ENCODE assay signal across 10 cellular contexts in the genomic region with DNA sequence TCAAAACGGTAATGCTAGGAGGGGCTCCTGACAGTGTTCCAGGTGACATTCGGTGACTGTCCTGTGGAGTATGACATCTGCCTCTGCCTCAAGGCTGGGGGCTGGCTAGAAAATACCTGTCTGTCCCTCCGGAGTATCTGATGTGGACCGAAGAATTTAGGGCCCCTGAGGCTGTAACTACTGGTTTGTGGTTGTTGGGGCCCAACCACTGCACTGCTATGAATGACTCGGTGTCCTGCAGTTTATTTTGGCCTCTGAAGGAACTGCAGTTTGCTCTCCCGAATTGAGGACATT.
DNase-seq lines count a peak whose midpoint lies in the region; ATAC-seq and TF ChIP-seq lines count a peak whose summit lies in the region.
"Had no signal": no experiment of that assay in that cellular context is flagged by ENCODE, and none has a peak within 500 bp of the region (broad histone marks: within the 10 kb centered on the region; RNA-seq: fewer than 3 reads in every experiment).

No MANE protein-coding gene starts in this region.

- H2AFZ ChIP-seq in PC-9 (peak overlapping the region; percentile 77), neural cell (ENCODE audit: low read depth, low read length) (peak overlapping the region; percentile 77)

- peaks cover 22% of the 10 kb centered on the region for H3K4me1 Mint-ChIP-seq in chondrocyte (ENCODE audit: low read depth)

- 0 out of 2 replicates have a peak, but pooled peaks cover 5% of the 10 kb centered on the region for H3F3A ChIP-seq in PC-9 (ENCODE audit: insufficient read depth, low read depth)
- H3F3A ChIP-seq in neural cell (ENCODE audit: insufficient read depth, low read length, poor library complexity, severe bottlenecking): no peaks in the 10 kb centered on the region

- CTCF ChIA-PET in PC-9 (lab: Charles Lee): no interaction called here

- H4K20me1 ChIP-seq in PC-9 (ENCODE audit: insufficient read depth) (no peaks in the 10 kb centered on the region), neural cell (ENCODE audit: insufficient read depth) (no peaks in the 10 kb centered on the region)

- H3K4me1 ChIP-seq in PC-9 (replicated peaks; ENCODE audit: insufficient read depth): peaks cover 27% of the 10 kb centered on the region

- DNase-seq in Daoy (ENCODE audit: low read depth) (peak; percentile 15), PC-9 (peak; percentile 11 to 48), chondrocyte (ENCODE audit: low spot score) (no peak), NCI-H446 (lab: John Stamatoyannopoulos, UW) (no peak), NCI-H524 treated with DMSO at 0.1 percent for 48 hours (lab: John Stamatoyannopoulos, UW) (no peak), foreskin melanocyte (no peak)
- DNase-seq: NCI-H510A had no signal

- H3K9ac ChIP-seq in neural cell (ENCODE audit: low read length): peak overlapping the region; percentile 78

- H3K4me2 ChIP-seq in PC-9 (peak overlapping the region; percentile 91), neural cell (ENCODE audit: low read length) (peak overlapping the region; percentile 23)

- H3K27me3 Mint-ChIP-seq in chondrocyte (ENCODE audit: low read depth): peaks cover 4% of the 10 kb centered on the region

- no peaks in the 10 kb centered on the region for H3K27me3 ChIP-seq in PC-9 (ENCODE audit: insufficient read depth, low read depth)
- no peaks in the 10 kb centered on the region for H3K27me3 ChIP-seq in neural cell (ENCODE audit: insufficient read depth, low read depth, low read length)

- H3K36me3 ChIP-seq in PC-9 (ENCODE audit: low read depth): no peaks in the 10 kb centered on the region
- H3K36me3 ChIP-seq in neural cell (ENCODE audit: insufficient read depth, low read length): no peaks in the 10 kb centered on the region

- intact Hi-C loops in PC-9 (cut with micrococcal nuclease; ENCODE audit: unreplicated experiment): no loop called here

- no peak overlapping the region for H3K27ac ChIP-seq in PC-9
- peak overlapping the region; percentile 60 for H3K27ac ChIP-seq in neural cell (ENCODE audit: low read length)

- H3K27ac Mint-ChIP-seq in chondrocyte (ENCODE audit: unreplicated experiment): no peak overlapping the region

- TSS peak; percentile 87 for BruUV-seq in PC-9 (replicated peaks; lab: Mats Ljungman, UMichigan)

- no peaks in the 10 kb centered on the region for H3K36me3 Mint-ChIP-seq in chondrocyte (ENCODE audit: low read depth)

- H3K9me2 ChIP-seq in PC-9 (ENCODE audit: insufficient read depth) (no peaks in the 10 kb centered on the region), neural cell (ENCODE audit: insufficient read depth, low read length) (no peaks in the 10 kb centered on the region)

- POLR2A ChIA-PET in PC-9 (lab: Charles Lee; ENCODE audit: unreplicated experiment): interaction anchor here (0.6 kb wide), 1 partner anchor 109 kb away, joined by 6 read pairs; no protein-coding TSS in a partner anchor

- H3K4me3 Mint-ChIP-seq in chondrocyte (ENCODE audit: unreplicated experiment): peak overlapping the region; percentile 78

- H3K4me3 ChIP-seq in PC-9 (peak overlapping the region; percentile 76; the same call in 1 of the 2 replicates), neural cell (ENCODE audit: low read length) (peak overlapping the region; percentile 79)
- H3K4me3 ChIP-seq: K562 had no signal

- TF ChIP-seq EP300 in neural cell (conservative IDR thresholded peaks at IDR 0.05; ENCODE audit: poor library complexity, severe bottlenecking): no peak

- TF ChIP-seq CTCF in PC-9 (conservative IDR thresholded peaks at IDR 0.05): no peak
- no peak for TF ChIP-seq CTCF in chondrocyte (IDR thresholded peaks at IDR 0.05)
- TF ChIP-seq CTCF in neural cell (IDR thresholded peaks at IDR 0.05; ENCODE audit: poor library complexity, severe bottlenecking): no peak

- no peak for ATAC-seq in GM19463 (IDR thresholded peaks at IDR 0.05; ENCODE audit: unreplicated experiment)

- H3K79me2 ChIP-seq in PC-9 (ENCODE audit: low read depth) (peaks cover 26% of the 10 kb centered on the region), neural cell (replicated peaks; ENCODE audit: insufficient read depth, low read length) (peaks cover 19% of the 10 kb centered on the region)

- H3K9me3 Mint-ChIP-seq in chondrocyte (ENCODE audit: low read depth): no peaks in the 10 kb centered on the region

- TF ChIP-seq RAD21 in neural cell (conservative IDR thresholded peaks at IDR 0.05): no peak

- H3K9me3 ChIP-seq in PC-9 (ENCODE audit: insufficient read depth, low read depth) (no peaks in the 10 kb centered on the region), neural cell (ENCODE audit: low read length) (no peaks in the 10 kb centered on the region)

TF ChIP-seq in neural cell, 6 proteins besides CTCF, POLR2A, EP300 and RAD21:
- no peak for TF ChIP-seq MXI1 (conservative IDR thresholded peaks at IDR 0.05; ENCODE audit: poor library complexity, severe bottlenecking)
- no peak for TF ChIP-seq REST (IDR thresholded peaks at IDR 0.05; ENCODE audit: borderline replicate concordance)
- no peak for TF ChIP-seq EZH2 (IDR thresholded peaks at IDR 0.05; ENCODE audit: borderline replicate concordance, insufficient read depth, low read length, poor library complexity, severe bottlenecking)
- TF ChIP-seq POLR2AphosphoS5 (IDR thresholded peaks at IDR 0.05): no peak
- no peak for TF ChIP-seq SMC3 (conservative IDR thresholded peaks at IDR 0.05; ENCODE audit: poor library complexity)
- TF ChIP-seq TAF1 (IDR thresholded peaks at IDR 0.05; ENCODE audit: low read depth): no peak

Comparison
In these comparisons a context has a peak if more than half of its experiments do, and no peak if none do; other contexts are left out.
1. DNase-seq: peak in Daoy (single experiment) and PC-9 (2 of 2); none in chondrocyte (single experiment), NCI-H446 (0 of 2), NCI-H524 treated with DMSO at 0.1 percent for 48 hours (single experiment) and foreskin melanocyte (single experiment).